In the genomic region with DNA sequence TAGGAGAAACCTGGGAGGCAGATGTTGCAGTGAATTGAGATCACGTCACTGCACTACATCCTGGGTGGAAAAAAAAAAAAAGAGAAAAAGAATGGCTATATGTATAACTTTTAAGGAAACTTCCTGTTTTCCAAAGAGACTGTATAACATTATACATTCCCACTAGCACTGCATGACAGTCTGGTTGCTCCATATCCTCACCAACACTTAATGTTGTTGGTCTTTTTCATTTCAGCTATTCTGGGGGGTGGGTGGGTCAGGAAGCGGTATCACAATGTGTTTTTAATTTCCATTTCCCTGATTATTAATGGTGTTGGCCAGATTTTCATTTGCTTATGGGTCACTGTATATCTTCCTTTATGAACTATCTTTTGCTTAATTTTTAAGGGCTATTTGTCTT, we compare ENCODE assay signal across 39 cellular contexts. TPM values are rescaled to one million over a fixed set of nuclear protein-coding genes. Genes with fewer than 3 reads are reported as not detected.
"Had no signal": no experiment of that assay in that cellular context is flagged by ENCODE, and none has a peak within 500 bp of the region (broad histone marks: within the 10 kb centered on the region; RNA-seq: fewer than 3 reads in every experiment).

No MANE protein-coding gene starts in this region.

- H3K36me3 ChIP-seq: MG63 had no signal

- H3K4me3 ChIP-seq: MG63 had no signal

- DNase-seq: Kasumi-1, MG63, MM.1S, MV-4-11, NCI-H1048, NCI-H1092, NCI-H1092 treated with DMSO at 0.1 percent for 48 hours, NCI-H1105, NCI-H1105 treated with DMSO at 0.1 percent for 48 hours, NCI-H1417, NCI-H1417 treated with DMSO at 0.1 percent for 48 hours, NCI-H1436, NCI-H1436 treated with DMSO at 0.1 percent for 48 hours, NCI-H146, NCI-H1694, NCI-H1694 treated with DMSO at 0.1 percent for 48 hours, NCI-H187, NCI-H187 treated with DMSO at 0.1 percent for 48 hours, NCI-H1930, NCI-H2029, NCI-H2029 treated with DMSO at 0.1 percent for 48 hours, NCI-H2081, NCI-H2081 treated with DMSO at 0.1 percent for 48 hours, NCI-H2107, NCI-H2171, NCI-H2171 treated with DMSO at 0.1 percent for 48 hours, NCI-H2227 treated with DMSO at 0.1 percent for 48 hours, NCI-H226, NCI-H345, NCI-H446, NCI-H446 treated with DMSO at 0.1 percent for 48 hours, NCI-H510A, NCI-H510A treated with DMSO at 0.1 percent for 48 hours, NCI-H524, NCI-H524 treated with DMSO at 0.1 percent for 48 hours had no signal

- H3K27me3 ChIP-seq: MG63 had no signal

- H3K9me3 ChIP-seq: MG63 had no signal

RNA-seq across cellular contexts. Expression of gene LRIT3, which starts 13.4 kb away (rescaled TPM):
- total RNA-seq: LHCN-M2, M059J, NCI-H460 had no signal

RNA-seq across cellular contexts. Expression of gene RRH, which starts 33.5 kb away (rescaled TPM):
- total RNA-seq: LHCN-M2, M059J, MCF 10A, NCI-H460 had no signal

RNA-seq across cellular contexts. Expression of gene CFI, which starts 59.5 kb away (rescaled TPM):
- total RNA-seq: NCI-H460 had no signal
